In genomic region chr7:37117261-37117660, GRCh38 we compare ENCODE assay signal across 21 cellular contexts.
DNase-seq lines count a peak whose midpoint lies in the region; ATAC-seq and TF ChIP-seq lines count a peak whose summit lies in the region.
"Had no signal": no experiment of that assay in that cellular context is flagged by ENCODE, and none has a peak within 500 bp of the region (broad histone marks: within the 10 kb centered on the region; RNA-seq: fewer than 3 reads in every experiment).

No MANE protein-coding gene starts in this region.

- H3K4me1 Mint-ChIP-seq in H9: peaks cover 15 to 19% of the 10 kb centered on the region in 2 experiments

- H3T11ph ChIP-seq in H9 (ENCODE audit: low read length): no peak overlapping the region

- no peaks in the 10 kb centered on the region for H3K79me1 ChIP-seq in H9 (ENCODE audit: insufficient read depth, low read depth, low read length, poor library complexity, severe bottlenecking)
- no peaks in the 10 kb centered on the region for H3K79me1 ChIP-seq in neuronal stem cell (ENCODE audit: low read depth, low read length)

- H3K4me3 ChIP-seq in NT2/D1 (ENCODE audit: insufficient read length, low read depth) (no peak overlapping the region), neuronal stem cell (ENCODE audit: low read length in 2 of 2) (no peak overlapping the region)
- H3K4me3 ChIP-seq: cardiac muscle cell had no signal

- H3K79me2 ChIP-seq in H9 (ENCODE audit: insufficient read depth, low read length): no peaks in the 10 kb centered on the region

- H3K23ac ChIP-seq in H9 (ENCODE audit: insufficient read length, low read depth, low read length) (no peak overlapping the region), neuronal stem cell (ENCODE audit: low read depth, low read length, poor library complexity) (no peak overlapping the region)

- no peaks in the 10 kb centered on the region for H3K27me3 Mint-ChIP-seq in H9 (ENCODE audit: low read depth)
- H3K27me3 Mint-ChIP-seq: dendritic cell treated with granulocyte-macrophage colony-stimulating factor and Interleukin-4, amounts not matched to agents 40 ng/mL and 50 ng/mL, for 4 days; naive B cell; stimulated activated memory B cell treated with anti-CD40 and anti-IgM and Interleukin-4, amounts not matched to agents 10 μg/mL and 1 μg/mL and 100 μg/mL, for 72 hours had no signal

- H3K14ac ChIP-seq in H9 (ENCODE audit: insufficient read depth, low read length) (no peak overlapping the region), neuronal stem cell (ENCODE audit: low read length) (no peak overlapping the region)

- H4K91ac ChIP-seq in H9 (ENCODE audit: insufficient read length, low read depth, low read length) (no peak overlapping the region), neuronal stem cell (ENCODE audit: low read depth, low read length, poor library complexity) (no peak overlapping the region)

- H3K4ac ChIP-seq in H9 (ENCODE audit: low read depth, low read length): no peak overlapping the region
- no peak overlapping the region for H3K4ac ChIP-seq in neuronal stem cell (ENCODE audit: low read length)

- H2AFZ ChIP-seq in H9 (ENCODE audit: low read length) (no peak overlapping the region), neuronal stem cell (ENCODE audit: low read length) (no peak overlapping the region)

- H2BK15ac ChIP-seq in H9 (ENCODE audit: low read depth, low read length) (no peak overlapping the region), neuronal stem cell (ENCODE audit: low read length) (no peak overlapping the region)

- H4K8ac ChIP-seq in H9 (replicated peaks; ENCODE audit: insufficient read length, low read depth, low read length): no peak overlapping the region
- H4K8ac ChIP-seq in neuronal stem cell (ENCODE audit: low read depth, low read length): no peak overlapping the region

- no CpG with 5 or more reads among the region's 4 CpGs for WGBS in H9 (ENCODE audit: extremely low coverage, insufficient read length, low lambda C conversion rate)
- no CpG with 5 or more reads among the region's 4 CpGs for WGBS in neuronal stem cell (ENCODE audit: extremely low coverage in 2 of 2, insufficient read length in 2 of 2, insufficient replicate concordance in 1 of 2), 2 donors

- H2BK12ac ChIP-seq in H9 (ENCODE audit: insufficient read length, low read depth, low read length) (no peak overlapping the region), neuronal stem cell (ENCODE audit: low read length) (no peak overlapping the region)

- H2BK120ac ChIP-seq in H9 (ENCODE audit: low read depth, low read length, poor library complexity, severe bottlenecking): no peak overlapping the region
- H2BK120ac ChIP-seq in neuronal stem cell (ENCODE audit: low read depth, low read length): no peak overlapping the region

- H3K9me3 Mint-ChIP-seq in H9: peaks cover 7 to 12% of the 10 kb centered on the region in 2 experiments; a peak in 4 of 5 replicates
- H3K9me3 Mint-ChIP-seq: stimulated activated memory B cell treated with anti-CD40 and anti-IgM and Interleukin-4, amounts not matched to agents 10 μg/mL and 1 μg/mL and 100 μg/mL, for 72 hours had no signal

- DNase-seq in H9 (peak; percentile 61), NT2/D1 (ENCODE audit: low read depth, low spot score) (peak; percentile 83), iPS DF 4.7 (ENCODE audit: extremely low read depth, low spot score) (peak; percentile 69), neuronal stem cell (ENCODE audit: low spot score) (peak; percentile 32), NCI-H1048 (lab: John Stamatoyannopoulos, UW) (no peak)
- DNase-seq: activated CD4-positive, CD25-positive, alpha-beta regulatory T cell treated with anti-CD3 and anti-CD28 coated beads, Interleukin-2, amount 50 U/mL, for 72 hours; activated CD8-positive, alpha-beta T cell treated with anti-CD3 and anti-CD28 coated beads, Interleukin-2, amount 10 ng/mL, durations not matched to agents 7 days and 5 days; activated naive CD4-positive, alpha-beta T cell treated with Interleukin-2 at 50 U/mL for 16 hours; amniotic stem cell; left colon; naive B cell; NCI-H1417 treated with DMSO at 0.1 percent for 48 hours; SIG-M5 had no signal

- H3K23me2 ChIP-seq in H9 (ENCODE audit: insufficient read length, low read depth, low read length, poor library complexity, severe bottlenecking): no peaks in the 10 kb centered on the region

- H3K4me3 Mint-ChIP-seq in H9: no peak overlapping the region
- H3K4me3 Mint-ChIP-seq: activated CD8-positive, alpha-beta T cell treated with anti-CD3 and anti-CD28 coated beads, Interleukin-2, amount 10 ng/mL, durations not matched to agents 7 days and 5 days; dendritic cell treated with granulocyte-macrophage colony-stimulating factor and Interleukin-4, amounts not matched to agents 40 ng/mL and 50 ng/mL, for 4 days; naive B cell; stimulated activated memory B cell treated with anti-CD40 and anti-IgM and Interleukin-4, amounts not matched to agents 10 μg/mL and 1 μg/mL and 100 μg/mL, for 72 hours had no signal

- H3K4me1 ChIP-seq in H9 (ENCODE audit: insufficient read depth, low read length): peaks cover 8% of the 10 kb centered on the region; the same call in 1 of the 2 replicates
- H3K4me1 ChIP-seq in NT2/D1 (ENCODE audit: insufficient read depth, insufficient read length): peaks cover 3% of the 10 kb centered on the region
- peaks cover 8 to 11% of the 10 kb centered on the region in 2 donors for H3K4me1 ChIP-seq in neuronal stem cell (ENCODE audit: control insufficient read depth in 2 of 2, insufficient read depth in 1 of 2, low read depth in 1 of 2, low read length in 2 of 2)

- H3K27me3 ChIP-seq in H9 (ENCODE audit: insufficient read depth, low read length): no peaks in the 10 kb centered on the region
- no peaks in the 10 kb centered on the region for H3K27me3 ChIP-seq in NT2/D1 (ENCODE audit: insufficient read depth, insufficient read length)
- no peaks in the 10 kb centered on the region for H3K27me3 ChIP-seq in neuronal stem cell (ENCODE audit: control insufficient read depth in 3 of 3, insufficient read depth in 3 of 3, low read depth in 1 of 3, low read length in 3 of 3)
- H3K27me3 ChIP-seq: cardiac muscle cell had no signal

- H3K18ac ChIP-seq in H9 (ENCODE audit: insufficient read length, low read depth, low read length) (no peak overlapping the region), neuronal stem cell (ENCODE audit: low read length) (no peak overlapping the region)

- no peak overlapping the region for H3K9ac ChIP-seq in H9 (ENCODE audit: extremely low read depth, insufficient read length, low read length)
- H3K9ac ChIP-seq in NT2/D1 (ENCODE audit: insufficient read length, low read depth): no peak overlapping the region
- H3K9ac ChIP-seq in neuronal stem cell (ENCODE audit: low read depth, low read length, poor library complexity): no peak overlapping the region

- H4K20me1 ChIP-seq in H9 (ENCODE audit: control insufficient read depth, insufficient read depth, insufficient read length): no peaks in the 10 kb centered on the region

- H2BK5ac ChIP-seq in H9 (ENCODE audit: insufficient read length, low read length) (no peak overlapping the region), neuronal stem cell (ENCODE audit: low read length) (no peak overlapping the region)

- H3K4me2 ChIP-seq in H9 (ENCODE audit: insufficient read depth, insufficient read length, low read length): no peak overlapping the region
- no peak overlapping the region for H3K4me2 ChIP-seq in neuronal stem cell (ENCODE audit: insufficient read depth, low read length, poor library complexity, severe bottlenecking)

- H2AK5ac ChIP-seq in H9 (ENCODE audit: insufficient read length, low read length): no peak overlapping the region
- no peak overlapping the region for H2AK5ac ChIP-seq in neuronal stem cell (ENCODE audit: low read depth, low read length)

- no peak overlapping the region for H2BK20ac ChIP-seq in H9 (ENCODE audit: low read depth, low read length, poor library complexity, severe bottlenecking)

- no peaks in the 10 kb centered on the region for H3K36me3 ChIP-seq in NT2/D1 (ENCODE audit: insufficient read depth, insufficient read length, low read length)
- H3K36me3 ChIP-seq in neuronal stem cell (replicated peaks in 1 of 2; ENCODE audit: control insufficient read depth in 2 of 2, insufficient read depth in 2 of 2, low read length in 2 of 2): no peaks in the 10 kb centered on the region
- H3K36me3 ChIP-seq: cardiac muscle cell had no signal

- no peak overlapping the region for H3K56ac ChIP-seq in H9 (ENCODE audit: insufficient read length, low read depth, low read length)

- no peak for ATAC-seq in GM18867 (IDR thresholded peaks at IDR 0.05; ENCODE audit: unreplicated experiment)
- ATAC-seq in HG02588 (IDR thresholded peaks at IDR 0.05; ENCODE audit: unreplicated experiment): no peak
- ATAC-seq: activated CD8-positive, alpha-beta T cell treated with anti-CD3 and anti-CD28 coated beads, Interleukin-2, amount 10 ng/mL, durations not matched to agents 7 days and 5 days; HCT116; left colon; Panc1; stimulated activated memory B cell treated with anti-CD40 and anti-IgM and Interleukin-4, amounts not matched to agents 10 μg/mL and 1 μg/mL and 100 μg/mL, for 72 hours had no signal

- no peak overlapping the region for H3K27ac ChIP-seq in H9 (ENCODE audit: insufficient read length, low read depth, low read length)
- H3K27ac ChIP-seq in neuronal stem cell (replicated peaks; ENCODE audit: low read length): peak overlapping the region; percentile 68
- H3K27ac ChIP-seq: C4-2B had no signal

- no peak for TF ChIP-seq CTCF in H9 (conservative IDR thresholded peaks at IDR 0.05)

- H3K27ac Mint-ChIP-seq in H9: peak overlapping the region in 2 of 3 experiments; percentile 74 to 97; a peak in 5 of 7 replicates
- H3K27ac Mint-ChIP-seq: activated CD8-positive, alpha-beta T cell treated with anti-CD3 and anti-CD28 coated beads, Interleukin-2, amount 10 ng/mL, durations not matched to agents 7 days and 5 days; dendritic cell treated with granulocyte-macrophage colony-stimulating factor and Interleukin-4, amounts not matched to agents 40 ng/mL and 50 ng/mL, for 4 days; stimulated activated memory B cell treated with anti-CD40 and anti-IgM and Interleukin-4, amounts not matched to agents 10 μg/mL and 1 μg/mL and 100 μg/mL, for 72 hours had no signal

- no peak overlapping the region for H4K5ac ChIP-seq in H9 (ENCODE audit: insufficient read length, low read depth, low read length)

- peaks cover 0 to 15% (median 2%) of the 10 kb centered on the region in 3 experiments; a peak in 5 of 7 replicates for H3K36me3 Mint-ChIP-seq in H9 (ENCODE audit: insufficient read depth in 1 of 3, low read depth in 3 of 3)

- H3K9me3 ChIP-seq in H9 (ENCODE audit: control insufficient read depth, low read depth, low read length): no peaks in the 10 kb centered on the region
- peaks cover 19% of the 10 kb centered on the region for H3K9me3 ChIP-seq in NT2/D1 (ENCODE audit: insufficient read depth, low read length)
- peaks cover 0 to 9% of the 10 kb centered on the region in 2 donors for H3K9me3 ChIP-seq in neuronal stem cell (replicated peaks in 1 of 2; ENCODE audit: control insufficient read depth in 2 of 2, insufficient read depth in 1 of 2, low read depth in 1 of 2, low read length in 2 of 2)
